In the genomic region with DNA sequence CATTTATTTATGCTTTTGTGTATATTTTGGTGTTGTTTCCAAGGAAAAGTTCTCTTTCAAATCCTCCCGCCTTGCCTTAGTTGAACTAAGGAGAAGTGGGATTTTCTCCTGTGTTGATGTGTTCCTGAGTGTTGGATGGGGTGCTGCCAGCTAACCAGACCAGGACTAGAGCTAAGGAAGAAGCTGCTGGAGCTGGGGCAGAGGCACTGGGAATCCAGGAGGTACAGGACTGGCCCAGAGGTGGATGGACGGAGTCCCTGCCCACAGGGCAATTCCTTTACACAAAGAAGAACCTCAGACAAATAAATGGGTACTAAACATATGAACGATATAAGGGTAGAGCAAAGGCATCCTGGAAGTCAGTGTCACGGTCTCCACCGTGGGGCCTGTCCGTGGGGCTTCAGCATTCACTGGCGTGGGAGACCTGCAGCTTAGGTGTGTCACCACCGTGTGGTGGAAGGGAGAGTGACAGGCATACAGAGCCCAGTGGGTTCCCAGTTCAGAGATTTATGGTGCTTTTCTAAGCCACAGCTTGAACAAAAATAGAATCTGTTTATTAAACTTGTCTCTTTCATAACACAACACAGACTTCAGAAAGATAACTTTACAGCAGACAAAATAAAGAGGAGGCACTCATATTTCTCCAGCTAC, we compare ENCODE assay signal across 8 cellular contexts.
DNase-seq lines count a peak whose midpoint lies in the region; ATAC-seq and TF ChIP-seq lines count a peak whose summit lies in the region.

No MANE protein-coding gene starts in this region.

- no peak overlapping the region for H4K8ac ChIP-seq in mesendoderm (ENCODE audit: low read depth, low read length)

- WGBS in mesendoderm (ENCODE audit: extremely low coverage, insufficient coverage, low lambda C conversion rate): no CpG with 5 or more reads among the region's 8 CpGs

- no peak overlapping the region for H3K18ac ChIP-seq in mesendoderm (ENCODE audit: low read length)

- TF ChIP-seq CTCF in HEK293 (tag by site-specific recombination; IDR thresholded peaks at IDR 0.05): peak; percentile 47
- peak; percentile 38 for TF ChIP-seq CTCF in WI38 (IDR thresholded peaks at IDR 0.05; ENCODE audit: low read depth, low read length)
- TF ChIP-seq CTCF in thoracic aorta (IDR thresholded peaks at IDR 0.05): peak; percentile 78

- no peaks in the 10 kb centered on the region for H3K79me1 ChIP-seq in mesendoderm (ENCODE audit: low read length)

- H3K79me2 ChIP-seq in mesendoderm (ENCODE audit: control insufficient read depth, insufficient read depth, low read length): no peaks in the 10 kb centered on the region

- ATAC-seq in thoracic aorta (ENCODE audit: insufficient number of reproducible peaks, low FRiP score, low read depth): no peak

- H3K4me2 ChIP-seq in mesendoderm (ENCODE audit: low read length): no peak overlapping the region

- POLR2A ChIA-PET in HEK293 (lab: Yijun Ruan, JAX): no interaction called here

- DNase-seq in AG20443 (ENCODE audit: low spot score) (peak; percentile 67), ecto neural progenitor cell (ENCODE audit: low spot score) (peak; percentile 69), mesendoderm (peak; percentile 35), thoracic aorta (ENCODE audit: low spot score) (no peak), middle frontal gyrus (ENCODE audit: extremely low spot score, low spot score) (no peak), KG1 (lab: John Stamatoyannopoulos, UW) (no peak)

- H3K56ac ChIP-seq in mesendoderm (ENCODE audit: low read length): no peak overlapping the region

- CTCF ChIA-PET in HEK293 (lab: Yijun Ruan, JAX): interaction anchor here (0.6 to 2.1 kb wide), 24 partner anchors 8 to 308 kb away, joined by 3 to 12 read pairs (median 5); no protein-coding TSS in a partner anchor

- H3K4me3 ChIP-seq in HEK293 (ENCODE audit: low read depth, low read length): no peak overlapping the region
- H3K4me3 ChIP-seq in WI38 (ENCODE audit: low read depth, low read length): no peak overlapping the region
- no peak overlapping the region for H3K4me3 ChIP-seq in mesendoderm (ENCODE audit: low read length)
- no peak overlapping the region for H3K4me3 ChIP-seq in thoracic aorta

- H3K27ac ChIP-seq in HEK293 (ENCODE audit: extremely low read depth, low read depth, low read length) (no peak overlapping the region), mesendoderm (ENCODE audit: low read depth, low read length) (no peak overlapping the region), thoracic aorta (peak overlapping the region; percentile 44 to 71)

- no peak overlapping the region for H3K23ac ChIP-seq in mesendoderm (ENCODE audit: low read length)

- H3K9me3 ChIP-seq in HEK293 (ENCODE audit: control insufficient read depth, insufficient read depth, low read depth, low read length) (no peaks in the 10 kb centered on the region), thoracic aorta (no peaks in the 10 kb centered on the region)

- no peak overlapping the region for H2BK120ac ChIP-seq in mesendoderm (ENCODE audit: low read depth, low read length)

- no peaks in the 10 kb centered on the region for H3K36me3 ChIP-seq in HEK293 (ENCODE audit: control insufficient read depth in 2 of 2, insufficient read depth in 1 of 2, low read length in 2 of 2)
- H3K36me3 ChIP-seq in mesendoderm (ENCODE audit: control insufficient read depth, insufficient read depth, low read length): no peaks in the 10 kb centered on the region
- H3K36me3 ChIP-seq in thoracic aorta: no peaks in the 10 kb centered on the region

- no peaks in the 10 kb centered on the region for H3K27me3 ChIP-seq in mesendoderm (ENCODE audit: insufficient read depth, low read length, poor library complexity)
- no peaks in the 10 kb centered on the region for H3K27me3 ChIP-seq in thoracic aorta (replicated peaks; ENCODE audit: insufficient read depth)

- no peak overlapping the region for H4K5ac ChIP-seq in mesendoderm (ENCODE audit: low read length)

- no peak overlapping the region for H3K4ac ChIP-seq in mesendoderm (ENCODE audit: low read depth, low read length)

- H3K9ac ChIP-seq in mesendoderm (ENCODE audit: low read length): no peak overlapping the region

- H2BK15ac ChIP-seq in mesendoderm (replicated peaks; ENCODE audit: low read depth): no peak overlapping the region

- H2BK5ac ChIP-seq in mesendoderm (ENCODE audit: low read length): no peak overlapping the region

- no peaks in the 10 kb centered on the region for H3K4me1 ChIP-seq in HEK293 (ENCODE audit: control insufficient read depth, insufficient read depth, low read length)
- H3K4me1 ChIP-seq in mesendoderm (ENCODE audit: control insufficient read depth, low read depth, low read length): no peaks in the 10 kb centered on the region
- H3K4me1 ChIP-seq in thoracic aorta (ENCODE audit: control insufficient read depth in 1 of 2, low read depth in 2 of 2): peaks cover 10 to 20% of the 10 kb centered on the region in 2 donors

- H2AK5ac ChIP-seq in mesendoderm (ENCODE audit: low read length): no peak overlapping the region

TF ChIP-seq in HEK293, 187 proteins besides CTCF, POLR2A, EP300 and RAD21 (continues in another document):
- no peak for TF ChIP-seq ZNF433 (tag by site-specific recombination; IDR thresholded peaks at IDR 0.05; ENCODE audit: low read depth)
- no peak for TF ChIP-seq ZBTB11 (tag by site-specific recombination; conservative IDR thresholded peaks at IDR 0.05; ENCODE audit: low read depth)
- TF ChIP-seq ZNF501 (tag by site-specific recombination; IDR thresholded peaks at IDR 0.05): no peak
- no peak for TF ChIP-seq ZNF416 (tag by site-specific recombination; IDR thresholded peaks at IDR 0.05)
- TF ChIP-seq ZNF701 (tag by site-specific recombination; IDR thresholded peaks at IDR 0.05): no peak
- TF ChIP-seq ZNF350 (tag by site-specific recombination; IDR thresholded peaks at IDR 0.05): no peak
- no peak for TF ChIP-seq SCRT2 (tag by site-specific recombination; IDR thresholded peaks at IDR 0.05)
- TF ChIP-seq, protein P1, sequence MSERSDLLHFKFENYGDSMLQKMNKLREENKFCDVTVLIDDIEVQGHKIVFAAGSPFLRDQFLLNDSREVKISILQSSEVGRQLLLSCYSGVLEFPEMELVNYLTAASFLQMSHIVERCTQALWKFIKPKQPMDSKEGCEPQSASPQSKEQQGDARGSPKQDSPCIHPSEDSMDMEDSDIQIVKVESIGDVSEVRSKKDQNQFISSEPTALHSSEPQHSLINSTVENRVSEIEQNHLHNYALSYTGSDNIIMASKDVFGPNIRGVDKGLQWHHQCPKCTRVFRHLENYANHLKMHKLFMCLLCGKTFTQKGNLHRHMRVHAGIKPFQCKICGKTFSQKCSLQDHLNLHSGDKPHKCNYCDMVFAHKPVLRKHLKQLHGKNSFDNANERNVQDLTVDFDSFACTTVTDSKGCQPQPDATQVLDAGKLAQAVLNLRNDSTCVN (tag by site-specific recombination; optimal IDR thresholded peaks at IDR 0.05): no peak
- TF ChIP-seq ZFHX2 (tag by site-specific recombination; conservative IDR thresholded peaks at IDR 0.05): 0 out of 2 replicates have a peak, but pooled peaks have one; percentile 16
- no peak for TF ChIP-seq YY1 (tag by site-specific recombination; IDR thresholded peaks at IDR 0.05)
- TF ChIP-seq ZNF239 (tag by site-specific recombination; IDR thresholded peaks at IDR 0.05): no peak
- TF ChIP-seq SCRT1 (tag by site-specific recombination; IDR thresholded peaks at IDR 0.05; ENCODE audit: borderline replicate concordance): no peak
- no peak for TF ChIP-seq ZNF843 (tag by site-specific recombination; IDR thresholded peaks at IDR 0.05)
- peak; percentile 46 for TF ChIP-seq ZNF654 (tag by site-specific recombination; IDR thresholded peaks at IDR 0.05; ENCODE audit: low read depth)
- no peak for TF ChIP-seq ZNF311 (tag by site-specific recombination; IDR thresholded peaks at IDR 0.05; ENCODE audit: borderline replicate concordance)
- 0 out of 2 replicates have a peak, but pooled peaks have one; percentile 50 for TF ChIP-seq GLIS1 (tag by site-specific recombination; IDR thresholded peaks at IDR 0.05)
- TF ChIP-seq, protein P2, sequence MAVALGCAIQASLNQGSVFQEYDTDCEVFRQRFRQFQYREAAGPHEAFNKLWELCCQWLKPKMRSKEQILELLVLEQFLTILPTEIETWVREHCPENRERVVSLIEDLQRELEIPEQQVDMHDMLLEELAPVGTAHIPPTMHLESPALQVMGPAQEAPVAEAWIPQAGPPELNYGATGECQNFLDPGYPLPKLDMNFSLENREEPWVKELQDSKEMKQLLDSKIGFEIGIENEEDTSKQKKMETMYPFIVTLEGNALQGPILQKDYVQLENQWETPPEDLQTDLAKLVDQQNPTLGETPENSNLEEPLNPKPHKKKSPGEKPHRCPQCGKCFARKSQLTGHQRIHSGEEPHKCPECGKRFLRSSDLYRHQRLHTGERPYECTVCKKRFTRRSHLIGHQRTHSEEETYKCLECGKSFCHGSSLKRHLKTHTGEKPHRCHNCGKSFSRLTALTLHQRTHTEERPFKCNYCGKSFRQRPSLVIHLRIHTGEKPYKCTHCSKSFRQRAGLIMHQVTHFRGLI (tag by site-specific recombination; IDR thresholded peaks at IDR 0.05): no peak
- TF ChIP-seq ZNF248 (tag by site-specific recombination; IDR thresholded peaks at IDR 0.05): no peak
- TF ChIP-seq ZBTB21 (tag by site-specific recombination; IDR thresholded peaks at IDR 0.05): no peak

Comparison
In these comparisons a context has a peak if more than half of its experiments do, and no peak if none do; other contexts are left out.
1. DNase-seq: peak in AG20443 (single experiment), ecto neural progenitor cell (single experiment) and mesendoderm (single experiment); none in thoracic aorta (single experiment), middle frontal gyrus (single experiment) and KG1 (single experiment).
2. H3K27ac ChIP-seq: peak in thoracic aorta (2 of 2); none in HEK293 (single experiment) and mesendoderm (single experiment).
3. Peak in every context shown above with its lines, with median percentiles within 50 percentile points of each other: CTCF ChIP-seq.